In genomic region chr1:203283597-203283996, GRCh38 we compare ENCODE assay signal across 29 cellular contexts. TPM values are rescaled to one million over a fixed set of nuclear protein-coding genes. Genes with fewer than 3 reads are reported as not detected.
A peak's percentile ranks its signal among the peaks of the same experiment; 100 is the strongest.
DNase-seq lines count a peak whose midpoint lies in the region; ATAC-seq, FAIRE-seq and TF ChIP-seq lines count a peak whose summit lies in the region.
"Had no signal": no experiment of that assay in that cellular context is flagged by ENCODE, and none has a peak within 500 bp of the region (broad histone marks: within the 10 kb centered on the region; RNA-seq: fewer than 3 reads in every experiment).

No MANE protein-coding gene starts in this region.

- H3K4me1 Mint-ChIP-seq in IgD-negative memory B cell (peaks cover 53 to 62% (median 57%) of the 10 kb centered on the region in 3 donors), T-helper 17 cell (peaks cover 36% of the 10 kb centered on the region), memory B cell (peaks cover 60% of the 10 kb centered on the region)
- peaks cover 66% of the 10 kb centered on the region for H3K4me1 Mint-ChIP-seq in stimulated activated effector memory CD8-positive, alpha-beta T cell treated with anti-CD3 and anti-CD28 coated beads, Interleukin-12 subunit alpha, Interleukin-12 subunit beta, amount 100 ng/mL, for 72 hours

- H3K27ac Mint-ChIP-seq in IgD-negative memory B cell (peak overlapping the region; percentile 91 to 96 (median 91)), T-helper 17 cell (peak overlapping the region; percentile 43), memory B cell (peak overlapping the region; percentile 89)
- peak overlapping the region; percentile 53 for H3K27ac Mint-ChIP-seq in stimulated activated effector memory CD8-positive, alpha-beta T cell treated with anti-CD3 and anti-CD28 coated beads, Interleukin-12 subunit alpha, Interleukin-12 subunit beta, amount 100 ng/mL, for 72 hours
- H3K27ac Mint-ChIP-seq: activated CD4-positive, alpha-beta T cell treated with anti-CD3 and anti-CD28 coated beads for 36 hours had no signal

- ATAC-seq in T-helper 17 cell (no peak), memory B cell (ENCODE audit: low read depth) (no peak), HG02759 (IDR thresholded peaks at IDR 0.05; ENCODE audit: unreplicated experiment) (no peak)
- no peak for ATAC-seq in stimulated activated effector memory CD8-positive, alpha-beta T cell treated with anti-CD3 and anti-CD28 coated beads, Interleukin-12 subunit alpha, Interleukin-12 subunit beta, amount 100 ng/mL, for 72 hours
- ATAC-seq: activated CD4-positive, alpha-beta T cell treated with anti-CD3 and anti-CD28 coated beads for 36 hours had no signal

- H3K27me3 Mint-ChIP-seq in IgD-negative memory B cell (no peaks in the 10 kb centered on the region), T-helper 17 cell (no peaks in the 10 kb centered on the region), memory B cell (no peaks in the 10 kb centered on the region)
- H3K27me3 Mint-ChIP-seq: activated CD4-positive, alpha-beta T cell treated with anti-CD3 and anti-CD28 coated beads for 36 hours; activated naive CD8-positive, alpha-beta T cell treated with anti-CD3 and anti-CD28 coated beads, Interleukin-2, amount 10 ng/mL, durations not matched to agents 7 days and 5 days had no signal

- H3K9me3 Mint-ChIP-seq in IgD-negative memory B cell (no peaks in the 10 kb centered on the region), memory B cell (no peaks in the 10 kb centered on the region)
- no peaks in the 10 kb centered on the region for H3K9me3 Mint-ChIP-seq in stimulated activated effector memory CD8-positive, alpha-beta T cell treated with anti-CD3 and anti-CD28 coated beads, Interleukin-12 subunit alpha, Interleukin-12 subunit beta, amount 100 ng/mL, for 72 hours
- H3K9me3 Mint-ChIP-seq: activated naive CD8-positive, alpha-beta T cell treated with anti-CD3 and anti-CD28 coated beads, Interleukin-2, amount 10 ng/mL, durations not matched to agents 7 days and 5 days had no signal

- FAIRE-seq in GM12892 (lab: Jason Lieb, UNC) = no peak

- peaks cover 2% of the 10 kb centered on the region for H3K36me3 Mint-ChIP-seq in IgD-negative memory B cell
- peaks cover 2% of the 10 kb centered on the region for H3K36me3 Mint-ChIP-seq in T-helper 17 cell (ENCODE audit: low read depth)
- no peaks in the 10 kb centered on the region for H3K36me3 Mint-ChIP-seq in memory B cell
- peaks cover 22% of the 10 kb centered on the region for H3K36me3 Mint-ChIP-seq in stimulated activated effector memory CD8-positive, alpha-beta T cell treated with anti-CD3 and anti-CD28 coated beads, Interleukin-12 subunit alpha, Interleukin-12 subunit beta, amount 100 ng/mL, for 72 hours
- H3K36me3 Mint-ChIP-seq: activated naive CD8-positive, alpha-beta T cell treated with anti-CD3 and anti-CD28 coated beads, Interleukin-2, amount 10 ng/mL, durations not matched to agents 7 days and 5 days had no signal

- no peak for TF ChIP-seq POLR2A in GM12892 (IDR thresholded peaks at IDR 0.05; ENCODE audit: low read depth, low read length)

- H3K9me3 ChIP-seq in T-helper 17 cell (ENCODE audit: control insufficient read depth, low read length, poor library complexity, severe bottlenecking) = no peaks in the 10 kb centered on the region
- H3K9me3 ChIP-seq: MG63, SK-N-SH, stomach had no signal

- H3K4me3 Mint-ChIP-seq in IgD-negative memory B cell (peak overlapping the region in 2 of 4 donors; percentile 57 to 93), T-helper 17 cell (no peak overlapping the region), memory B cell (peak overlapping the region; percentile 18)
- no peak overlapping the region for H3K4me3 Mint-ChIP-seq in stimulated activated effector memory CD8-positive, alpha-beta T cell treated with anti-CD3 and anti-CD28 coated beads, Interleukin-12 subunit alpha, Interleukin-12 subunit beta, amount 100 ng/mL, for 72 hours
- H3K4me3 Mint-ChIP-seq: activated CD4-positive, alpha-beta T cell treated with anti-CD3 and anti-CD28 coated beads for 36 hours; activated naive CD8-positive, alpha-beta T cell treated with anti-CD3 and anti-CD28 coated beads, Interleukin-2, amount 10 ng/mL, durations not matched to agents 7 days and 5 days; CD14-positive monocyte had no signal

- DNase-seq in T-helper 17 cell (no peak), memory B cell (ENCODE audit: low spot score in 2 of 2) (no peak), GM12892 (ENCODE audit: insufficient read length) (no peak), AML-193 (lab: John Stamatoyannopoulos, UW) (no peak)
- no peak for DNase-seq in stimulated activated effector memory CD8-positive, alpha-beta T cell treated with anti-CD3 and anti-CD28 coated beads, Interleukin-12 subunit alpha, Interleukin-12 subunit beta, amount 100 ng/mL, for 72 hours (ENCODE audit: low spot score in 2 of 2)
- DNase-seq: activated CD4-positive, alpha-beta T cell treated with anti-CD3 and anti-CD28 coated beads for 36 hours; activated effector memory CD4-positive, alpha-beta T cell treated with anti-CD3 and anti-CD28 coated beads, Interleukin-2, amount 50 U/mL, for 16 hours; activated naive CD8-positive, alpha-beta T cell treated with anti-CD3 and anti-CD28 coated beads, Interleukin-2, amount 10 ng/mL, durations not matched to agents 7 days and 5 days; activated T-cell treated with anti-CD3 and anti-CD28 coated beads, Interleukin-2, amount 50 U/mL, for 1 hour; DND-41; effector memory CD4-positive, alpha-beta T cell; HCEC 1CT; KBM-7; mammary epithelial cell; MG63; NCI-H2081 treated with DMSO at 0.1 percent for 48 hours; NCI-H748 treated with DMSO at 0.1 percent for 48 hours; SK-N-SH; stomach; T-helper 2 cell; trophoblast cell had no signal

RNA-seq across cellular contexts. Expression of gene BTG2, which starts 21.7 kb away (rescaled TPM):
- 202 TPM for polyA plus RNA-seq in IgD-negative memory B cell
- total RNA-seq in T-helper 17 cell = 100 to 1,000 TPM; 584 to 606 TPM
- 58.2 TPM for polyA plus RNA-seq in GM12892 (2012; ENCODE audit: missing spikeins)

RNA-seq across cellular contexts. Expression of gene CHIT1, which starts 54.1 kb away (rescaled TPM):
- 0.75 TPM for polyA plus RNA-seq in IgD-negative memory B cell
- 1 to 10 TPM in 1 of 2 donors, under 1 TPM in 1; 0.13 to 1.0 TPM for total RNA-seq in T-helper 17 cell
- 1.7 TPM for polyA plus RNA-seq in GM12892 (2012; ENCODE audit: missing spikeins)
- total RNA-seq: epithelial cell of proximal tubule, HT-29, kidney epithelial cell, pulmonary artery endothelial cell had no signal
- polyA plus RNA-seq: AG04450, mammary epithelial cell, SK-N-SH had no signal
